Comparison of ENCODE assay signal across 24 cellular contexts in the genomic region with DNA sequence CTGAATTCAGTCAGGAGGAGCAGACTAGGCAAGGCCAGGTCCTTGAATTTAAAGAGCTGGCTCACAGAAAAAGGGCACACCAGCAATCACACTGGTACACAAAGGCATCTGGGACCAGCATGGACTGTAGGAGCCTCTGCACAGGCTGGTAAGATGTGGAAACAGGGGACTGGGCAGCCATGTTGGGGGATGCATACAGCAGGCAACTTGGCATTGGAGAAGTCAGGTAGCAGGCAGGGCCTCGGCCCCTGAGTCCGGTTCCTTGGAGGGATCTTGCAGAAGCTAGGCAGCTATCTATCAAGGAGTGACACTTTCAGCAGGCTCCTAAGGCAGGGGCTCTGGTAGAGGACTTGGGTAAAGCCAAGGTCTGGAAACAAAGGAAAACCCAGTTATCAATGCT.
"Had no signal": no experiment of that assay in that cellular context is flagged by ENCODE, and none has a peak within 500 bp of the region (broad histone marks: within the 10 kb centered on the region; RNA-seq: fewer than 3 reads in every experiment).

No MANE protein-coding gene starts in this region.

- DNase-seq: head of caudate nucleus; islet precursor cell; left ventricle myocardium inferior; midbrain; mucosa of descending colon; naive thymus-derived CD4-positive, alpha-beta T cell; occipital lobe; right lobe of liver; stimulated activated CD4-positive, alpha-beta T cell treated with anti-CD3 and anti-CD28 coated beads, Interleukin-1b, Interleukin-23, amount 100 ng/mL, for 48 hours; stimulated activated CD4-positive, alpha-beta T cell treated with anti-CD3 and anti-CD28 coated beads, Interleukin-2, amount 100 ng/mL, for 48 hours; stimulated activated CD4-positive, alpha-beta T cell treated with anti-CD3 and anti-CD28 coated beads, Interleukin-4, amount 100 ng/mL, for 4 hours; stimulated activated CD8-positive, alpha-beta memory T cell treated with anti-CD3 and anti-CD28 coated beads, Interleukin-4, amount 100 ng/mL, for 48 hours; stimulated activated naive CD4-positive, alpha-beta T cell treated with Interleukin-2 at 50 U/mL for 16 hours; stimulated activated naive CD8-positive, alpha-beta T cell treated with anti-CD3 and anti-CD28 coated beads, Interleukin-15, amount 100 ng/mL, for 72 hours; substantia nigra; upper lobe of left lung had no signal

- ATAC-seq: mucosa of descending colon; naive thymus-derived CD4-positive, alpha-beta T cell; natural killer cell treated with Interleukin-12 subunit alpha and Interleukin-12 subunit beta and Interleukin-15 and Interleukin-18, amount 100 ng/mL, for 72 hours; right lobe of liver; stimulated activated memory B cell treated with anti-CD40 and anti-IgM and Interleukin-4, amounts not matched to agents 10 μg/mL and 1 μg/mL and 100 μg/mL, for 72 hours; stimulated activated naive CD8-positive, alpha-beta T cell treated with anti-CD3 and anti-CD28 coated beads, Interleukin-15, amount 100 ng/mL, for 72 hours had no signal

- H2AFZ ChIP-seq: parathyroid adenoma had no signal

- H3K36me3 ChIP-seq: neutrophil, right atrium auricular region, right lobe of liver, upper lobe of left lung had no signal

- H3K4me3 ChIP-seq: left ventricle myocardium inferior, lung, mucosa of descending colon, right atrium auricular region, right lobe of liver, smooth muscle cell, tibial nerve, upper lobe of left lung had no signal

- H3K27me3 ChIP-seq: neutrophil, right atrium auricular region, right lobe of liver, tibial nerve, upper lobe of left lung had no signal

- H3K79me2 ChIP-seq: parathyroid adenoma had no signal

- H3K27ac ChIP-seq: left ventricle myocardium inferior, neutrophil, parathyroid adenoma, right atrium auricular region, right lobe of liver, tibial nerve, upper lobe of left lung had no signal

- H3K4me2 ChIP-seq: smooth muscle cell had no signal

- H3K9ac ChIP-seq: parathyroid adenoma had no signal

- H3K4me1 ChIP-seq: parathyroid adenoma, right atrium auricular region, right lobe of liver, tibial nerve, upper lobe of left lung had no signal

- H3K9me3 ChIP-seq: left ventricle myocardium inferior, mucosa of descending colon, neutrophil, right atrium auricular region, right lobe of liver, tibial nerve, upper lobe of left lung had no signal
